In the genomic region with DNA sequence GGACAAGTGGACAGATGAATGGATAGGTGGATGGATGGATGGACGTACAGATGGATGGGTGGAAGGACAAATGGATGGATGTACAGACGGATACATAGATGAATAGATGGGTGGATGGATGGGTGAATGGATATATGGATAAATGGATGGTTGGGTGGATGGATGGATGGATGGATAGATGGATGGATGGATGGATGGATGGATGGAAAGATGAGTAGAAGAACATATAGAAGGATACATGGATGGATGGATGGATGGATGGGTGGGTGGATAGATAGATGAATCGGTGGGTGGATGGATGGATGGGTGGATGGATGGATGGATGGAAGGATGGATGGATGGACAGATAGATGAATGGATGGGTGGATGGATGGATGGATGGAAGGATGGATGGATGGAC, we compare ENCODE assay signal across 33 cellular contexts.
"Had no signal": no experiment of that assay in that cellular context is flagged by ENCODE, and none has a peak within 500 bp of the region (broad histone marks: within the 10 kb centered on the region; RNA-seq: fewer than 3 reads in every experiment).

No MANE protein-coding gene starts in this region.

- H3K9me3 ChIP-seq: adrenal gland, ascending aorta, body of pancreas, breast epithelium had no signal

- H3K4me3 ChIP-seq: adrenal gland, ascending aorta, body of pancreas, breast epithelium, cardiac muscle cell had no signal

- ATAC-seq: activated naive CD4-positive, alpha-beta T cell treated with anti-CD3 and anti-CD28 coated beads, Interleukin-2, amount 50 U/mL, for 72 hours; activated naive CD8-positive, alpha-beta T cell treated with anti-CD3 and anti-CD28 coated beads, Interleukin-2, amount 50 U/mL, for 24 hours; activated T-cell treated with anti-CD3 and anti-CD28 coated beads, Interleukin-2, amount 50 U/mL, for 4 hours; activated T-cell treated with anti-CD3 and anti-CD28 coated beads, Interleukin-2, amount 50 U/mL, for 72 hours; activated T-helper 17 cell treated with anti-CD3 and anti-CD28 coated beads, Interleukin-2, amount 50 U/mL, for 72 hours; body of pancreas had no signal

- DNase-seq: activated effector memory CD4-positive, alpha-beta T cell treated with anti-CD3 and anti-CD28 coated beads, Interleukin-2, amount 50 U/mL, for 16 hours; activated effector memory CD4-positive, alpha-beta T cell treated with Interleukin-2 at 50 U/mL for 16 hours; activated gamma-delta T cell; activated gamma-delta T cell treated with Interleukin-2 at 50 U/mL for 16 hours; activated naive CD4-positive, alpha-beta T cell; activated naive CD4-positive, alpha-beta T cell treated with anti-CD3 and anti-CD28 coated beads for 36 hours; activated naive CD4-positive, alpha-beta T cell treated with anti-CD3 and anti-CD28 coated beads, Interleukin-2, amount 10 ng/mL, durations not matched to agents 7 days and 5 days; activated naive CD4-positive, alpha-beta T cell treated with anti-CD3 and anti-CD28 coated beads, Interleukin-2, amount 50 U/mL, for 16 hours; activated naive CD4-positive, alpha-beta T cell treated with Interleukin-2 at 50 U/mL for 16 hours; activated naive CD8-positive, alpha-beta T cell treated with anti-CD3 and anti-CD28 coated beads for 36 hours; activated naive CD8-positive, alpha-beta T cell treated with anti-CD3 and anti-CD28 coated beads, Interleukin-2, amount 10 ng/mL, durations not matched to agents 7 days and 5 days; activated naive CD8-positive, alpha-beta T cell treated with anti-CD3 and anti-CD28 coated beads, Interleukin-2, amount 50 U/mL, for 24 hours; activated T-cell treated with anti-CD3 and anti-CD28 coated beads, Interleukin-2, amount 50 U/mL, for 24 hours; activated T-cell treated with anti-CD3 and anti-CD28 coated beads, Interleukin-2, amount 50 U/mL, for 4 hours; activated T-cell treated with anti-CD3 and anti-CD28 coated beads, Interleukin-2, amount 50 U/mL, for 48 hours; activated T-cell treated with anti-CD3 and anti-CD28 coated beads, Interleukin-2, amount 50 U/mL, for 72 hours; adrenal gland; amniotic stem cell; amygdala; anterior cingulate cortex; aorta; body of pancreas; brain microvascular endothelial cell; caudate nucleus; central memory CD4-positive, alpha-beta T cell; cerebellar nuclear complex had no signal

- H3K36me3 ChIP-seq: adrenal gland, ascending aorta, brain microvascular endothelial cell, breast epithelium, cardiac muscle cell had no signal

- H3K4me1 ChIP-seq: adrenal gland, ascending aorta, breast epithelium had no signal

- H3K27me3 ChIP-seq: adrenal gland, ascending aorta, body of pancreas, brain microvascular endothelial cell, breast epithelium, cardiac muscle cell had no signal

- FAIRE-seq: astrocyte, bronchial epithelial cell had no signal

- H3K27ac ChIP-seq: adrenal gland, ascending aorta, body of pancreas, brain microvascular endothelial cell, breast epithelium, cardiac muscle cell had no signal
